ENCODE assay signal across 1 cellular context in the genomic region with DNA sequence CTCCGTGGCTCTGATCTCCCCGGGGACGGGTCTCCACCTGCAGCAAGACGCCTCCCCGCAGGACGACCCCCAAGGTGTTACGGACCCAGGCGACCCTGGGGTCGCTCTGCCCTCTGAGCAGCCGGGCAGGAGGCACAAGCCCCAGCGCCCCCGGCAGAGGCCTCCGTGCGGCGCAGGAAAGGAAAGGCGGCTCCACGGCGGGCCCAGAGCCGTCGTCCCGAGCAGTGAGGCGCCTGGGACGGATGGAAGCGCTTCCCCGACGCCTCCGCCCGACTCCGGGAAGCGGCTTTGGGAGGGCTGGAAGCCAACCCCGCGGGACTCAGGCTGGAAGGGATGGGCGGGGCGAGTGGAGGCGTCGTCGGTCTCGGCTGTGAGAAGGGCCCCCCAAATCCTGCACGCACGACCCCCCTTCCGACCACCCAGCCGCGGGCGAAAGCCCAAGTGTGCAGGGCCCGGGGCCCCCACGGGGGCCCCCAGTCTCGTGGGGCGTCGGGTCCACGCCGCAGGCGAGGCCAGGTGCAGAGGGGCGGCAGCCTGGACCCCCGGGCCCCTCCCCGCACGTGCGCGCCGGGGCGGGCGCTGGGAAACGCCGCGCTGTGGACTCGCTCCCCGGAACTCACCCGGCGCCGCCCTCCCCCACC.
TF ChIP-seq lines count a peak whose summit lies in the region.

No MANE protein-coding gene starts in this region.

TF ChIP-seq in HepG2, 621 proteins besides CTCF, POLR2A, EP300 and RAD21 (continued from another document and continues in another):
- 0 out of 2 replicates have a peak, but pooled peaks have one; percentile 35 for TF ChIP-seq ZNF44 (CRISPR knock-in tag; IDR thresholded peaks at IDR 0.05)
- TF ChIP-seq ZC3H13 (CRISPR knock-in tag; IDR thresholded peaks at IDR 0.05): no peak
- peak; percentile 58 for TF ChIP-seq ZFY (CRISPR knock-in tag; IDR thresholded peaks at IDR 0.05)
- peak; percentile 10 for TF ChIP-seq TEAD3 (CRISPR knock-in tag; optimal IDR thresholded peaks at IDR 0.05; ENCODE audit: borderline replicate concordance)
- TF ChIP-seq HES4 (CRISPR knock-in tag; IDR thresholded peaks at IDR 0.05; ENCODE audit: borderline replicate concordance): no peak
- peak; percentile 41; the same call in 1 of the 2 replicates for TF ChIP-seq TAF1 (CRISPR knock-in tag; IDR thresholded peaks at IDR 0.05)
- TF ChIP-seq, protein P1, sequence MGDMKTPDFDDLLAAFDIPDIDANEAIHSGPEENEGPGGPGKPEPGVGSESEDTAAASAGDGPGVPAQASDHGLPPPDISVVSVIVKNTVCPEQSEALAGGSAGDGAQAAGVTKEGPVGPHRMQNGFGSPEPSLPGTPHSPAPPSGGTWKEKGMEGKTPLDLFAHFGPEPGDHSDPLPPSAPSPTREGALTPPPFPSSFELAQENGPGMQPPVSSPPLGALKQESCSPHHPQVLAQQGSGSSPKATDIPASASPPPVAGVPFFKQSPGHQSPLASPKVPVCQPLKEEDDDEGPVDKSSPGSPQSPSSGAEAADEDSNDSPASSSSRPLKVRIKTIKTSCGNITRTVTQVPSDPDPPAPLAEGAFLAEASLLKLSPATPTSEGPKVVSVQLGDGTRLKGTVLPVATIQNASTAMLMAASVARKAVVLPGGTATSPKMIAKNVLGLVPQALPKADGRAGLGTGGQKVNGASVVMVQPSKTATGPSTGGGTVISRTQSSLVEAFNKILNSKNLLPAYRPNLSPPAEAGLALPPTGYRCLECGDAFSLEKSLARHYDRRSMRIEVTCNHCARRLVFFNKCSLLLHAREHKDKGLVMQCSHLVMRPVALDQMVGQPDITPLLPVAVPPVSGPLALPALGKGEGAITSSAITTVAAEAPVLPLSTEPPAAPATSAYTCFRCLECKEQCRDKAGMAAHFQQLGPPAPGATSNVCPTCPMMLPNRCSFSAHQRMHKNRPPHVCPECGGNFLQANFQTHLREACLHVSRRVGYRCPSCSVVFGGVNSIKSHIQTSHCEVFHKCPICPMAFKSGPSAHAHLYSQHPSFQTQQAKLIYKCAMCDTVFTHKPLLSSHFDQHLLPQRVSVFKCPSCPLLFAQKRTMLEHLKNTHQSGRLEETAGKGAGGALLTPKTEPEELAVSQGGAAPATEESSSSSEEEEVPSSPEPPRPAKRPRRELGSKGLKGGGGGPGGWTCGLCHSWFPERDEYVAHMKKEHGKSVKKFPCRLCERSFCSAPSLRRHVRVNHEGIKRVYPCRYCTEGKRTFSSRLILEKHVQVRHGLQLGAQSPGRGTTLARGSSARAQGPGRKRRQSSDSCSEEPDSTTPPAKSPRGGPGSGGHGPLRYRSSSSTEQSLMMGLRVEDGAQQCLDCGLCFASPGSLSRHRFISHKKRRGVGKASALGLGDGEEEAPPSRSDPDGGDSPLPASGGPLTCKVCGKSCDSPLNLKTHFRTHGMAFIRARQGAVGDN (CRISPR knock-in tag; IDR thresholded peaks at IDR 0.05): peak; percentile 77
- no peak for TF ChIP-seq TCF12 (IDR thresholded peaks at IDR 0.05)
- TF ChIP-seq TCF12 (CRISPR knock-in tag; IDR thresholded peaks at IDR 0.05): 0 out of 2 replicates have a peak, but pooled peaks have one; percentile 27
- TF ChIP-seq, protein P2, sequence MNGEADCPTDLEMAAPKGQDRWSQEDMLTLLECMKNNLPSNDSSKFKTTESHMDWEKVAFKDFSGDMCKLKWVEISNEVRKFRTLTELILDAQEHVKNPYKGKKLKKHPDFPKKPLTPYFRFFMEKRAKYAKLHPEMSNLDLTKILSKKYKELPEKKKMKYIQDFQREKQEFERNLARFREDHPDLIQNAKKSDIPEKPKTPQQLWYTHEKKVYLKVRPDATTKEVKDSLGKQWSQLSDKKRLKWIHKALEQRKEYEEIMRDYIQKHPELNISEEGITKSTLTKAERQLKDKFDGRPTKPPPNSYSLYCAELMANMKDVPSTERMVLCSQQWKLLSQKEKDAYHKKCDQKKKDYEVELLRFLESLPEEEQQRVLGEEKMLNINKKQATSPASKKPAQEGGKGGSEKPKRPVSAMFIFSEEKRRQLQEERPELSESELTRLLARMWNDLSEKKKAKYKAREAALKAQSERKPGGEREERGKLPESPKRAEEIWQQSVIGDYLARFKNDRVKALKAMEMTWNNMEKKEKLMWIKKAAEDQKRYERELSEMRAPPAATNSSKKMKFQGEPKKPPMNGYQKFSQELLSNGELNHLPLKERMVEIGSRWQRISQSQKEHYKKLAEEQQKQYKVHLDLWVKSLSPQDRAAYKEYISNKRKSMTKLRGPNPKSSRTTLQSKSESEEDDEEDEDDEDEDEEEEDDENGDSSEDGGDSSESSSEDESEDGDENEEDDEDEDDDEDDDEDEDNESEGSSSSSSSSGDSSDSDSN (CRISPR knock-in tag; IDR thresholded peaks at IDR 0.05): peak; percentile 79
- TF ChIP-seq SNAPC2 (CRISPR knock-in tag; IDR thresholded peaks at IDR 0.05): no peak
- TF ChIP-seq KDM2A (CRISPR knock-in tag; IDR thresholded peaks at IDR 0.05; ENCODE audit: borderline replicate concordance, low read depth): peak; percentile 46; the same call in 1 of the 2 replicates
- no peak for TF ChIP-seq ZNF143 (CRISPR knock-in tag; IDR thresholded peaks at IDR 0.05)
- peak; percentile 21 for TF ChIP-seq HNRNPLL (IDR thresholded peaks at IDR 0.05; ENCODE audit: low read depth, low read length, poor library complexity, severe bottlenecking)
- TF ChIP-seq, protein P3, sequence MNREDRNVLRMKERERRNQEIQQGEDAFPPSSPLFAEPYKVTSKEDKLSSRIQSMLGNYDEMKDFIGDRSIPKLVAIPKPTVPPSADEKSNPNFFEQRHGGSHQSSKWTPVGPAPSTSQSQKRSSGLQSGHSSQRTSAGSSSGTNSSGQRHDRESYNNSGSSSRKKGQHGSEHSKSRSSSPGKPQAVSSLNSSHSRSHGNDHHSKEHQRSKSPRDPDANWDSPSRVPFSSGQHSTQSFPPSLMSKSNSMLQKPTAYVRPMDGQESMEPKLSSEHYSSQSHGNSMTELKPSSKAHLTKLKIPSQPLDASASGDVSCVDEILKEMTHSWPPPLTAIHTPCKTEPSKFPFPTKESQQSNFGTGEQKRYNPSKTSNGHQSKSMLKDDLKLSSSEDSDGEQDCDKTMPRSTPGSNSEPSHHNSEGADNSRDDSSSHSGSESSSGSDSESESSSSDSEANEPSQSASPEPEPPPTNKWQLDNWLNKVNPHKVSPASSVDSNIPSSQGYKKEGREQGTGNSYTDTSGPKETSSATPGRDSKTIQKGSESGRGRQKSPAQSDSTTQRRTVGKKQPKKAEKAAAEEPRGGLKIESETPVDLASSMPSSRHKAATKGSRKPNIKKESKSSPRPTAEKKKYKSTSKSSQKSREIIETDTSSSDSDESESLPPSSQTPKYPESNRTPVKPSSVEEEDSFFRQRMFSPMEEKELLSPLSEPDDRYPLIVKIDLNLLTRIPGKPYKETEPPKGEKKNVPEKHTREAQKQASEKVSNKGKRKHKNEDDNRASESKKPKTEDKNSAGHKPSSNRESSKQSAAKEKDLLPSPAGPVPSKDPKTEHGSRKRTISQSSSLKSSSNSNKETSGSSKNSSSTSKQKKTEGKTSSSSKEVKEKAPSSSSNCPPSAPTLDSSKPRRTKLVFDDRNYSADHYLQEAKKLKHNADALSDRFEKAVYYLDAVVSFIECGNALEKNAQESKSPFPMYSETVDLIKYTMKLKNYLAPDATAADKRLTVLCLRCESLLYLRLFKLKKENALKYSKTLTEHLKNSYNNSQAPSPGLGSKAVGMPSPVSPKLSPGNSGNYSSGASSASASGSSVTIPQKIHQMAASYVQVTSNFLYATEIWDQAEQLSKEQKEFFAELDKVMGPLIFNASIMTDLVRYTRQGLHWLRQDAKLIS (CRISPR knock-in tag; IDR thresholded peaks at IDR 0.05): no peak
- TF ChIP-seq, protein P4, sequence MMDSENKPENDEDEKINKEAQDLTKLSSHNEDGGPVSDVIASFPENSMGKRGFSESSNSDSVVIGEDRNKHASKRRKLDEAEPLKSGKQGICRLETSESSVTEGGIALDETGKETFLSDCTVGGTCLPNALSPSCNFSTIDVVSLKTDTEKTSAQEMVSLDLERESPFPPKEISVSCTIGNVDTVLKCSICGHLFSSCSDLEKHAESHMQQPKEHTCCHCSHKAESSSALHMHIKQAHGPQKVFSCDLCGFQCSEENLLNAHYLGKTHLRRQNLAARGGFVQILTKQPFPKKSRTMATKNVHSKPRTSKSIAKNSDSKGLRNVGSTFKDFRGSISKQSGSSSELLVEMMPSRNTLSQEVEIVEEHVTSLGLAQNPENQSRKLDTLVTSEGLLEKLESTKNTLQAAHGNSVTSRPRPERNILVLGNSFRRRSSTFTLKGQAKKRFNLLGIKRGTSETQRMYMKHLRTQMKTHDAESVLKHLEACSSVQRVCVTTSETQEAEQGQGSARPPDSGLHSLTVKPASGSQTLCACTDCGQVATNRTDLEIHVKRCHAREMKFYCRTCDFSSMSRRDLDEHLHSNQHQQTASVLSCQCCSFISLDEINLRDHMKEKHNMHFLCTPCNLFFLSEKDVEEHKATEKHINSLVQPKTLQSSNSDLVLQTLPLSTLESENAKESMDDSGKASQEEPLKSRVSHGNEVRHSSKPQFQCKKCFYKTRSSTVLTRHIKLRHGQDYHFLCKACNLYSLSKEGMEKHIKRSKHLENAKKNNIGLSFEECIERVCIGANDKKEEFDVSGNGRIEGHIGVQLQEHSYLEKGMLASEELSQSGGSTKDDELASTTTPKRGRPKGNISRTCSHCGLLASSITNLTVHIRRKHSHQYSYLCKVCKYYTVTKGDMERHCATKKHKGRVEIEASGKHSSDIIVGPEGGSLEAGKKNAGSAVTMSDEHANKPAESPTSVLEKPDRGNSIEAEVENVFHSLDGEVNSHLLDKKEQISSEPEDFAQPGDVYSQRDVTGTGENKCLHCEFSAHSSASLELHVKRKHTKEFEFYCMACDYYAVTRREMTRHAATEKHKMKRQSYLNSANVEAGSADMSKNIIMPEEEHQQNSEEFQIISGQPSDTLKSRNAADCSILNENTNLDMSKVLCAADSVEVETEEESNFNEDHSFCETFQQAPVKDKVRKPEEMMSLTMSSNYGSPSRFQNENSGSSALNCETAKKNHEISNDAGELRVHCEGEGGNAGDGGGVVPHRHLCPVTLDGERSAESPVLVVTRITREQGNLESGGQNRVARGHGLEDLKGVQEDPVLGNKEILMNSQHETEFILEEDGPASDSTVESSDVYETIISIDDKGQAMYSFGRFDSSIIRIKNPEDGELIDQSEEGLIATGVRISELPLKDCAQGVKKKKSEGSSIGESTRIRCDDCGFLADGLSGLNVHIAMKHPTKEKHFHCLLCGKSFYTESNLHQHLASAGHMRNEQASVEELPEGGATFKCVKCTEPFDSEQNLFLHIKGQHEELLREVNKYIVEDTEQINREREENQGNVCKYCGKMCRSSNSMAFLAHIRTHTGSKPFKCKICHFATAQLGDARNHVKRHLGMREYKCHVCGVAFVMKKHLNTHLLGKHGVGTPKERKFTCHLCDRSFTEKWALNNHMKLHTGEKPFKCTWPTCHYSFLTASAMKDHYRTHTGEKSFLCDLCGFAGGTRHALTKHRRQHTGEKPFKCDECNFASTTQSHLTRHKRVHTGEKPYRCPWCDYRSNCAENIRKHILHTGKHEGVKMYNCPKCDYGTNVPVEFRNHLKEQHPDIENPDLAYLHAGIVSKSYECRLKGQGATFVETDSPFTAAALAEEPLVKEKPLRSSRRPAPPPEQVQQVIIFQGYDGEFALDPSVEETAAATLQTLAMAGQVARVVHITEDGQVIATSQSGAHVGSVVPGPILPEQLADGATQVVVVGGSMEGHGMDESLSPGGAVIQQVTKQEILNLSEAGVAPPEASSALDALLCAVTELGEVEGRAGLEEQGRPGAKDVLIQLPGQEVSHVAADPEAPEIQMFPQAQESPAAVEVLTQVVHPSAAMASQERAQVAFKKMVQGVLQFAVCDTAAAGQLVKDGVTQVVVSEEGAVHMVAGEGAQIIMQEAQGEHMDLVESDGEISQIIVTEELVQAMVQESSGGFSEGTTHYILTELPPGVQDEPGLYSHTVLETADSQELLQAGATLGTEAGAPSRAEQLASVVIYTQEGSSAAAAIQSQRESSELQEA (CRISPR knock-in tag; IDR thresholded peaks at IDR 0.05; ENCODE audit: not compliant biosample characterization): peak; percentile 56
- TF ChIP-seq FOXC1 (CRISPR knock-in tag; IDR thresholded peaks at IDR 0.05; ENCODE audit: borderline replicate concordance): 0 out of 2 replicates have a peak, but pooled peaks have one; percentile 32
- TF ChIP-seq KMT2A (CRISPR knock-in tag; IDR thresholded peaks at IDR 0.05): 0 out of 2 replicates have a peak, but pooled peaks have one; percentile 31
- peak; percentile 71 for TF ChIP-seq BHLHE40 (IDR thresholded peaks at IDR 0.05; ENCODE audit: low read length)
- TF ChIP-seq ZBTB38 (CRISPR knock-in tag; IDR thresholded peaks at IDR 0.05): peak; percentile 71
- TF ChIP-seq KMT2B (CRISPR knock-in tag; IDR thresholded peaks at IDR 0.05): 0 out of 2 replicates have a peak, but pooled peaks have one; percentile 24
- peak; percentile 55; the same call in 1 of the 2 replicates for TF ChIP-seq GLI4 (CRISPR knock-in tag; IDR thresholded peaks at IDR 0.05; ENCODE audit: borderline replicate concordance)
- TF ChIP-seq, protein P5, sequence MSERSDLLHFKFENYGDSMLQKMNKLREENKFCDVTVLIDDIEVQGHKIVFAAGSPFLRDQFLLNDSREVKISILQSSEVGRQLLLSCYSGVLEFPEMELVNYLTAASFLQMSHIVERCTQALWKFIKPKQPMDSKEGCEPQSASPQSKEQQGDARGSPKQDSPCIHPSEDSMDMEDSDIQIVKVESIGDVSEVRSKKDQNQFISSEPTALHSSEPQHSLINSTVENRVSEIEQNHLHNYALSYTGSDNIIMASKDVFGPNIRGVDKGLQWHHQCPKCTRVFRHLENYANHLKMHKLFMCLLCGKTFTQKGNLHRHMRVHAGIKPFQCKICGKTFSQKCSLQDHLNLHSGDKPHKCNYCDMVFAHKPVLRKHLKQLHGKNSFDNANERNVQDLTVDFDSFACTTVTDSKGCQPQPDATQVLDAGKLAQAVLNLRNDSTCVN (CRISPR knock-in tag; IDR thresholded peaks at IDR 0.05; ENCODE audit: borderline replicate concordance): 0 out of 2 replicates have a peak, but pooled peaks have one; percentile 34
- TF ChIP-seq TBX2 (CRISPR knock-in tag; IDR thresholded peaks at IDR 0.05; ENCODE audit: borderline replicate concordance): peak; percentile 22; the same call in 1 of the 2 replicates
- TF ChIP-seq MXD4 (CRISPR knock-in tag; IDR thresholded peaks at IDR 0.05): no peak
- TF ChIP-seq, protein P6, sequence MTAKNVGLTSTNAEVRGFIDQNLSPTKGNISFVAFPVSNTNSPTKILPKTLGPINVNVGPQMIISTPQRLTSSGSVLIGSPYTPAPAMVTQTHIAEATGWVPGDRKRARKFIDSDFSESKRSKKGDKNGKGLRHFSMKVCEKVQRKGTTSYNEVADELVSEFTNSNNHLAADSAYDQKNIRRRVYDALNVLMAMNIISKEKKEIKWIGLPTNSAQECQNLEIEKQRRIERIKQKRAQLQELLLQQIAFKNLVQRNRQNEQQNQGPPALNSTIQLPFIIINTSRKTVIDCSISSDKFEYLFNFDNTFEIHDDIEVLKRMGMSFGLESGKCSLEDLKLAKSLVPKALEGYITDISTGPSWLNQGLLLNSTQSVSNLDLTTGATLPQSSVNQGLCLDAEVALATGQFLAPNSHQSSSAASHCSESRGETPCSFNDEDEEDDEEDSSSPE (CRISPR knock-in tag; IDR thresholded peaks at IDR 0.05): peak; percentile 26; the same call in 1 of the 2 replicates
- 0 out of 2 replicates have a peak, but pooled peaks have one; percentile 22 for TF ChIP-seq GATAD1 (CRISPR knock-in tag; IDR thresholded peaks at IDR 0.05)
- peak; percentile 47 for TF ChIP-seq PHF8 (CRISPR knock-in tag; IDR thresholded peaks at IDR 0.05)
- TF ChIP-seq, protein P7, sequence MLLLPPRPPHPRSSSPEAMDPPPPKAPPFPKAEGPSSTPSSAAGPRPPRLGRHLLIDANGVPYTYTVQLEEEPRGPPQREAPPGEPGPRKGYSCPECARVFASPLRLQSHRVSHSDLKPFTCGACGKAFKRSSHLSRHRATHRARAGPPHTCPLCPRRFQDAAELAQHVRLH (CRISPR knock-in tag; IDR thresholded peaks at IDR 0.05; ENCODE audit: borderline replicate concordance, low read depth): 0 out of 2 replicates have a peak, but pooled peaks have one; percentile 30
